Comparison of ENCODE assay signal across 1 cellular context in genomic region chr10:89086801-89087513, GRCh38.
TF ChIP-seq lines count a peak whose summit lies in the region.

No MANE protein-coding gene starts in this region.

TF ChIP-seq in Ishikawa, 13 proteins besides CTCF, POLR2A, EP300 and RAD21 (continued from another document):
- TF ChIP-seq USF1 (IDR thresholded peaks at IDR 0.05) = no peak
TF ChIP-seq in Ishikawa: peak in this region for 1.
